In the genomic region with DNA sequence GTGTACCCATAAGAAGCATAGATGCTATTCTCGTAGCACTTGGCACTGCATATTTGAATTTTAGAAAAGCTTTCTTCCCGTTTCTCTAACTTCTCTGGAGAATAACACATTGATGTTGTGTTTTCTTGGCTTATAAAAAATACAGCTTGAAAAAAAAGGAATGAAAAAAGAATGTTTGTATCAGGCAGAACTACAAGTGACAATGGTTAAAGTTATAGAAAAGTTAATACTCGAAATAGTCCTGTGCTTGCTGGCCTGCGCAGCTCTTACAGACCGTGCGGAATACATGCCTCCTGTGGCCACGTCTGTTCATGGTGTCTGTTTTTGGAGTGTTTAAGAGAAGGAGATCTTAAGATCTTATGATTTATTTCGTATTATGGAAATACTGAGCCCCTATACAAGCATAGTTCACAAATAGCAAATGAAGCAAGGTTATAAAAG, we compare ENCODE assay signal across 8 cellular contexts. TPM values are rescaled to one million over a fixed set of nuclear protein-coding genes. Genes with fewer than 3 reads are reported as not detected.
A peak's percentile ranks its signal among the peaks of the same experiment; 100 is the strongest.
DNase-seq lines count a peak whose midpoint lies in the region; ATAC-seq, FAIRE-seq and TF ChIP-seq lines count a peak whose summit lies in the region.

No MANE protein-coding gene starts in this region.

- no peak for TF ChIP-seq POLR2A in endothelial cell of umbilical vein (IDR thresholded peaks at IDR 0.05; ENCODE audit: low read depth, low read length)

- no peaks in the 10 kb centered on the region for H3K9me1 ChIP-seq in endothelial cell of umbilical vein (replicated peaks; ENCODE audit: control insufficient read depth, extremely low read depth, insufficient read depth, low read length)

- H3K4me1 ChIP-seq in BLaER1 (peaks cover 15% of the 10 kb centered on the region), endothelial cell of umbilical vein (ENCODE audit: control insufficient read depth, extremely low read depth, insufficient read depth, low read length) (peaks cover 12% of the 10 kb centered on the region), neural progenitor cell (peaks cover 4% of the 10 kb centered on the region)

- peak; percentile 14 for ATAC-seq in GM19467 (IDR thresholded peaks at IDR 0.05; ENCODE audit: unreplicated experiment)

- H3K9ac ChIP-seq in BLaER1 (peak overlapping the region; percentile 68), endothelial cell of umbilical vein (replicated peaks; ENCODE audit: extremely low read depth, insufficient read depth, low read length) (peak overlapping the region; percentile 88), neural progenitor cell (no peak overlapping the region)

- peaks cover 5% of the 10 kb centered on the region for H3F3A ChIP-seq in neural progenitor cell (ENCODE audit: low read depth)

- dilution Hi-C loops in endothelial cell of umbilical vein (cut with MboI; ENCODE audit: extremely low pct_ligation_motif_present, low sequenced_read_pairs): no loop called here

- H3K4me1 Mint-ChIP-seq in neural progenitor cell: peaks cover 7% of the 10 kb centered on the region

- H3K36me3 Mint-ChIP-seq in neural progenitor cell: no peaks in the 10 kb centered on the region

- POLR2A ChIA-PET in endothelial cell of umbilical vein (lab: Charles Lee): no interaction called here

- no peak for FAIRE-seq in endothelial cell of umbilical vein (lab: Jason Lieb, UNC)

- DNase-seq in OCI-M2 (lab: John Stamatoyannopoulos, UW; ENCODE audit: unreplicated experiment) (peak; percentile 72), endothelial cell of umbilical vein (ENCODE audit: low read depth, low spot score) (no peak), neural progenitor cell (ENCODE audit: low spot score) (no peak), NCI-H2171 treated with DMSO at 0.1 percent for 48 hours (lab: John Stamatoyannopoulos, UW) (no peak), GM19238 (ENCODE audit: insufficient read length, low spot score) (no peak), activated gamma-delta T cell treated with Interleukin-2 at 50 U/mL for 16 hours (no peak)

- no peaks in the 10 kb centered on the region for H3K9me3 ChIP-seq in BLaER1
- no peaks in the 10 kb centered on the region for H3K9me3 ChIP-seq in endothelial cell of umbilical vein (replicated peaks; ENCODE audit: control insufficient read depth, insufficient read depth, low read length)
- H3K9me3 ChIP-seq in neural progenitor cell (ENCODE audit: low read depth): no peaks in the 10 kb centered on the region

- H3K27me3 Mint-ChIP-seq in neural progenitor cell (ENCODE audit: insufficient read depth, low read depth): peaks cover 4% of the 10 kb centered on the region

- BruUV-seq in endothelial cell of umbilical vein (replicated peaks; lab: Mats Ljungman, UMichigan): no TSS peak

- H2AFZ ChIP-seq in endothelial cell of umbilical vein (ENCODE audit: low read depth, low read length): peak overlapping the region; percentile 99
- H2AFZ ChIP-seq in neural progenitor cell (replicated peaks): peak overlapping the region; percentile 98

- H3K27ac ChIP-seq in BLaER1: no peak overlapping the region
- peak overlapping the region; percentile 79 for H3K27ac ChIP-seq in endothelial cell of umbilical vein (ENCODE audit: insufficient read depth, low read depth, low read length)
- H3K27ac ChIP-seq in neural progenitor cell: no peak overlapping the region

- H4K20me1 ChIP-seq in BLaER1 (no peaks in the 10 kb centered on the region), endothelial cell of umbilical vein (replicated peaks; ENCODE audit: control insufficient read depth, extremely low read depth, insufficient read depth, low read length) (no peaks in the 10 kb centered on the region), neural progenitor cell (ENCODE audit: low read depth) (no peaks in the 10 kb centered on the region)

- CTCF ChIA-PET in endothelial cell of umbilical vein (lab: Charles Lee): interaction anchor here (0.8 to 2.0 kb wide), 6 partner anchors 10 to 170 kb away, joined by 3 to 20 read pairs (median 4); no protein-coding TSS in a partner anchor

- H3K4me3 ChIP-seq in BLaER1: peak overlapping the region; percentile 80
- peak overlapping the region; percentile 65 to 97 (median 89) for H3K4me3 ChIP-seq in endothelial cell of umbilical vein (replicated peaks in 1 of 3; ENCODE audit: insufficient read depth in 1 of 3, low read depth in 1 of 3, low read length in 3 of 3)
- H3K4me3 ChIP-seq in neural progenitor cell: peak overlapping the region; percentile 61

- TF ChIP-seq CTCF in endothelial cell of umbilical vein (IDR thresholded peaks at IDR 0.05; ENCODE audit: extremely low read depth in 1 of 2, insufficient read depth in 1 of 2, low read depth in 1 of 2, low read length in 2 of 2) (no peak), neural progenitor cell (IDR thresholded peaks at IDR 0.05) (no peak)

- peak overlapping the region; percentile 92 for H3K4me3 Mint-ChIP-seq in neural progenitor cell

- H3K4me2 ChIP-seq in BLaER1 (peak overlapping the region; percentile 69), endothelial cell of umbilical vein (ENCODE audit: insufficient read depth, low read length) (peak overlapping the region; percentile 92), neural progenitor cell (peak overlapping the region; percentile 74)

- H3K9me3 Mint-ChIP-seq in neural progenitor cell: no peaks in the 10 kb centered on the region

- H3K27ac Mint-ChIP-seq in neural progenitor cell: no peak overlapping the region

- no peaks in the 10 kb centered on the region for H3K79me2 ChIP-seq in endothelial cell of umbilical vein (ENCODE audit: control insufficient read depth, insufficient read depth, low read length)
- no peaks in the 10 kb centered on the region for H3K79me2 ChIP-seq in neural progenitor cell (ENCODE audit: low read depth)

- intact Hi-C loops in endothelial cell of umbilical vein (cut with micrococcal nuclease): loop anchor here (5.0 kb wide), 1 partner anchor 163 kb away; no protein-coding TSS in a partner anchor

- H3K36me3 ChIP-seq in BLaER1 (no peaks in the 10 kb centered on the region), endothelial cell of umbilical vein (ENCODE audit: control insufficient read depth in 2 of 2, extremely low read depth in 1 of 2, insufficient read depth in 2 of 2, low read length in 2 of 2) (no peaks in the 10 kb centered on the region), neural progenitor cell (no peaks in the 10 kb centered on the region)

- H3K27me3 ChIP-seq in BLaER1 (no peaks in the 10 kb centered on the region), endothelial cell of umbilical vein (ENCODE audit: control insufficient read depth in 2 of 2, insufficient read depth in 2 of 2, low read length in 2 of 2) (peaks cover 16 to 18% of the 10 kb centered on the region in 2 experiments), neural progenitor cell (no peaks in the 10 kb centered on the region)

TF ChIP-seq in endothelial cell of umbilical vein, 7 proteins besides CTCF, POLR2A, EP300 and RAD21:
- no peak for TF ChIP-seq GATA2 (IDR thresholded peaks at IDR 0.05; ENCODE audit: insufficient read depth, insufficient read length, low read depth, low read length)
- no peak for TF ChIP-seq EZH2 (IDR thresholded peaks at IDR 0.05; ENCODE audit: borderline replicate concordance, low read depth, low read length, severe bottlenecking)
- no peak for TF ChIP-seq MYC (IDR thresholded peaks at IDR 0.05; ENCODE audit: low read depth, low read length)
- TF ChIP-seq, protein P1, sequence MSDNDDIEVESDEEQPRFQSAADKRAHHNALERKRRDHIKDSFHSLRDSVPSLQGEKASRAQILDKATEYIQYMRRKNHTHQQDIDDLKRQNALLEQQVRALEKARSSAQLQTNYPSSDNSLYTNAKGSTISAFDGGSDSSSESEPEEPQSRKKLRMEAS (IDR thresholded peaks at IDR 0.05; ENCODE audit: insufficient read depth, insufficient read length): no peak
- TF ChIP-seq JUN (IDR thresholded peaks at IDR 0.05; ENCODE audit: borderline replicate concordance, insufficient read depth, insufficient read length, low read depth): no peak
- TF ChIP-seq POLR2AphosphoS5 (IDR thresholded peaks at IDR 0.05; ENCODE audit: insufficient read depth, low read depth, low read length): no peak
- TF ChIP-seq FOS (IDR thresholded peaks at IDR 0.05; ENCODE audit: borderline replicate concordance, insufficient read depth, low read length): no peak

RNA-seq across cellular contexts. Expression of a gene that starts 0.8 kb away (rescaled TPM):
- 1.7 and 1.9 TPM in 2 replicates for total RNA-seq in endothelial cell of umbilical vein
- polyA plus RNA-seq in endothelial cell of umbilical vein: 0.53 and 0.69 TPM in 2 replicates
- polyA plus RNA-seq in endothelial cell of umbilical vein (2011; cell fraction: cytosol; rRNA removed): 0.59 and 0.92 TPM in 2 replicates
- polyA plus RNA-seq in endothelial cell of umbilical vein (2011; cell fraction: nucleus; rRNA removed): 0.36 and 1.0 TPM in 2 replicates
- 0.74 and 0.75 TPM in 2 replicates for polyA plus RNA-seq in endothelial cell of umbilical vein (2012)
- polyA minus RNA-seq in endothelial cell of umbilical vein: 2.0 and 2.6 TPM in 2 replicates
- 1.8 TPM for polyA minus RNA-seq in endothelial cell of umbilical vein (2011; cell fraction: cytosol; rRNA and poly(A)+ RNA removed)
- polyA minus RNA-seq in endothelial cell of umbilical vein (2011; cell fraction: nucleus; rRNA and poly(A)+ RNA removed): 0.29 and 0.91 TPM in 2 replicates
- total RNA-seq in neural progenitor cell (ENCODE audit: low replicate concordance): 3.5 and 6.7 TPM in 2 replicates

RNA-seq across cellular contexts. Expression of a gene that starts 41.1 kb away (rescaled TPM):
- total RNA-seq in endothelial cell of umbilical vein (121 and 130 TPM in 2 replicates), neural progenitor cell (ENCODE audit: low replicate concordance) (119 and 164 TPM in 2 replicates)
- 46.8 and 49.4 TPM in 2 replicates for polyA plus RNA-seq in endothelial cell of umbilical vein
- 102 and 105 TPM in 2 replicates for polyA plus RNA-seq in endothelial cell of umbilical vein (2011; cell fraction: cytosol; rRNA removed)
- polyA plus RNA-seq in endothelial cell of umbilical vein (2011; cell fraction: nucleus; rRNA removed): 85.7 and 104 TPM in 2 replicates
- polyA plus RNA-seq in endothelial cell of umbilical vein (2012): 99.2 and 118 TPM in 2 replicates
- polyA minus RNA-seq in endothelial cell of umbilical vein: 84.8 and 95.2 TPM in 2 replicates
- 37.5 TPM for polyA minus RNA-seq in endothelial cell of umbilical vein (2011; cell fraction: cytosol; rRNA and poly(A)+ RNA removed)
- 124 and 190 TPM in 2 replicates for polyA minus RNA-seq in endothelial cell of umbilical vein (2011; cell fraction: nucleus; rRNA and poly(A)+ RNA removed)

RNA-seq across cellular contexts. Expression of a gene that starts 44.9 kb away (rescaled TPM):
- total RNA-seq in endothelial cell of umbilical vein: 18.5 and 22.1 TPM in 2 replicates
- polyA plus RNA-seq in endothelial cell of umbilical vein: 8.4 and 8.6 TPM in 2 replicates
- 10.3 and 11.4 TPM in 2 replicates for polyA plus RNA-seq in endothelial cell of umbilical vein (2011; cell fraction: cytosol; rRNA removed)
- 12.0 and 14.6 TPM in 2 replicates for polyA plus RNA-seq in endothelial cell of umbilical vein (2011; cell fraction: nucleus; rRNA removed)
- 12.7 and 19.5 TPM in 2 replicates for polyA plus RNA-seq in endothelial cell of umbilical vein (2012)
- polyA minus RNA-seq in endothelial cell of umbilical vein: 15.2 and 15.4 TPM in 2 replicates
- polyA minus RNA-seq in endothelial cell of umbilical vein (2011; cell fraction: cytosol; rRNA and poly(A)+ RNA removed): 8.8 TPM
- polyA minus RNA-seq in endothelial cell of umbilical vein (2011; cell fraction: nucleus; rRNA and poly(A)+ RNA removed): 20.7 and 28.3 TPM in 2 replicates
- 32.9 and 53.3 TPM in 2 replicates for total RNA-seq in neural progenitor cell (ENCODE audit: low replicate concordance)
